Comparison of ENCODE assay signal across 8 cellular contexts in genomic region chr4:87375719-87376291, GRCh38. TPM values are rescaled to one million over a fixed set of nuclear protein-coding genes. Genes with fewer than 3 reads are reported as not detected.
DNase-seq lines count a peak whose midpoint lies in the region; ATAC-seq and TF ChIP-seq lines count a peak whose summit lies in the region.

No MANE protein-coding gene starts in this region.

- H3K27me3 ChIP-seq in MM.1S (replicated peaks; ENCODE audit: insufficient read depth, low read length) (no peaks in the 10 kb centered on the region), suprapubic skin (no peaks in the 10 kb centered on the region)

- no peak overlapping the region for H2AFZ ChIP-seq in MM.1S (ENCODE audit: low read length)

- no peaks in the 10 kb centered on the region for H3F3A ChIP-seq in MM.1S (ENCODE audit: insufficient read depth, low read length)

- H3K4me3 Mint-ChIP-seq in immature natural killer cell, result no peak overlapping the region

- TF ChIP-seq CTCF in C4-2B (conservative IDR thresholded peaks at IDR 0.05) (peak; percentile 85), MM.1S (IDR thresholded peaks at IDR 0.05; ENCODE audit: low read length) (peak; percentile 64), astrocyte of the spinal cord (IDR thresholded peaks at IDR 0.05; ENCODE audit: low read depth, low read length) (peak; percentile 72), suprapubic skin (IDR thresholded peaks at IDR 0.05) (peak; percentile 53 to 66)

- peak overlapping the region in 1 of 6 donors; percentile 49 for H3K27ac Mint-ChIP-seq in immature natural killer cell

- peaks cover 4 to 5% of the 10 kb centered on the region in 2 donors for H3K4me1 Mint-ChIP-seq in immature natural killer cell

- no peak overlapping the region for H3K4me2 ChIP-seq in MM.1S (ENCODE audit: low read depth, low read length)

- H3K79me2 ChIP-seq in MM.1S (ENCODE audit: low read length), result no peaks in the 10 kb centered on the region

- no peak overlapping the region for H3K4me3 ChIP-seq in MM.1S (ENCODE audit: low read length)
- H3K4me3 ChIP-seq in astrocyte of the spinal cord (ENCODE audit: low read depth, low read length), result no peak overlapping the region
- no peak overlapping the region for H3K4me3 ChIP-seq in suprapubic skin

- H3K36me3 ChIP-seq in MM.1S (replicated peaks; ENCODE audit: insufficient read depth, low read length), result no peaks in the 10 kb centered on the region
- H3K36me3 ChIP-seq in suprapubic skin, result peaks cover 31% of the 10 kb centered on the region

- H3K9ac ChIP-seq in MM.1S (ENCODE audit: low read length), result no peak overlapping the region

- H3K9me3 ChIP-seq in MM.1S (replicated peaks; ENCODE audit: insufficient read depth, low read length) (no peaks in the 10 kb centered on the region), suprapubic skin (no peaks in the 10 kb centered on the region)

- peak; percentile 45 for DNase-seq in MM.1S
- DNase-seq in astrocyte of the spinal cord (ENCODE audit: low read depth, low spot score), result peak; percentile 77
- DNase-seq in immature natural killer cell, result peak; percentile 24 to 34 (median 30)
- no peak for DNase-seq in suprapubic skin (ENCODE audit: low spot score in 2 of 2)

- WGBS in suprapubic skin, result 53% methylated on average over 4 of the region's 4 CpGs

- TF ChIP-seq EP300 in suprapubic skin (IDR thresholded peaks at IDR 0.05), result no peak

- H3K4me1 ChIP-seq in MM.1S (ENCODE audit: low read length) (peaks cover 8% of the 10 kb centered on the region; the same call in 1 of the 2 replicates), suprapubic skin (no peaks in the 10 kb centered on the region)

- H3K27me3 Mint-ChIP-seq in immature natural killer cell (ENCODE audit: low read depth in 3 of 3), result peaks cover 0 to 2% (median 0%) of the 10 kb centered on the region in 3 donors

- TF ChIP-seq POLR2A in suprapubic skin (IDR thresholded peaks at IDR 0.05), result no peak

- no peaks in the 10 kb centered on the region for H3K9me2 ChIP-seq in MM.1S (replicated peaks; ENCODE audit: insufficient read depth, low read length)

- in situ Hi-C loops in astrocyte of the spinal cord (cut with HindIII; ENCODE audit: low sequenced_read_pairs), result no loop called here

- H3K27ac ChIP-seq in C4-2B (no peak overlapping the region), MM.1S (ENCODE audit: low read length) (no peak overlapping the region), suprapubic skin (no peak overlapping the region)

- no peaks in the 10 kb centered on the region for H4K20me1 ChIP-seq in MM.1S (ENCODE audit: insufficient read depth, low read length)

- peaks cover 9 to 16% (median 10%) of the 10 kb centered on the region in 3 donors for H3K36me3 Mint-ChIP-seq in immature natural killer cell

- peak; percentile 73 for ATAC-seq in GM18907 (IDR thresholded peaks at IDR 0.05; ENCODE audit: unreplicated experiment)
- no peak for ATAC-seq in HG03045 (IDR thresholded peaks at IDR 0.05; ENCODE audit: unreplicated experiment)
- ATAC-seq in GM19023 (IDR thresholded peaks at IDR 0.05; ENCODE audit: unreplicated experiment), result no peak

- H3K9me3 Mint-ChIP-seq in immature natural killer cell, result no peaks in the 10 kb centered on the region

RNA-seq across cellular contexts. Expression of gene HSD17B11, which starts 15.2 kb away (rescaled TPM):
- polyA plus RNA-seq in immature natural killer cell, result 100 to 1,000 TPM in 2 of 3 donors, 10 to 100 TPM in 1; 81.6 to 112 (median 105) TPM
- 10 to 100 TPM; 11.3 to 34.4 (median 21.4) TPM for total RNA-seq in suprapubic skin

RNA-seq across cellular contexts. Expression of gene NUDT9, which starts 46.6 kb away (rescaled TPM):
- 10 to 100 TPM; 15.7 to 20.1 (median 15.7) TPM for polyA plus RNA-seq in immature natural killer cell
- total RNA-seq in suprapubic skin, result 10 to 100 TPM; 11.9 to 31.5 (median 15.6) TPM

RNA-seq across cellular contexts. Expression of gene HSD17B13, which starts 53.1 kb away (rescaled TPM):
- polyA plus RNA-seq in immature natural killer cell, result under 1 TPM in 1 of 3 donors, not detected in 2; 0.10 TPM
- 100 to 1,000 TPM in 1 of 4 donors, 10 to 100 TPM in 1, 1 to 10 TPM in 1, under 1 TPM in 1; 0.49 to 143 (median 7.6) TPM for total RNA-seq in suprapubic skin

Comparison
In these comparisons a context has a peak if more than half of its experiments do, and no peak if none do; other contexts are left out.
1. DNase-seq: peak in MM.1S (single experiment), astrocyte of the spinal cord (single experiment) and immature natural killer cell (3 of 3); none in suprapubic skin (0 of 2).
2. Peak in every context shown above with its lines, with median percentiles within 50 percentile points of each other: CTCF ChIP-seq.